Comparison of ENCODE assay signal across 8 cellular contexts in genomic region chr10:120850911-120851865, GRCh38. TPM values are rescaled to one million over a fixed set of nuclear protein-coding genes. Genes with fewer than 3 reads are reported as not detected.
DNase-seq lines count a peak whose midpoint lies in the region; ATAC-seq and TF ChIP-seq lines count a peak whose summit lies in the region.

TSS of gene WDR11 (plus strand) at chr10:120851362. CDS start at chr10:120851421, 59 bp downstream.

- peak within 1 kb of the TSS; percentile 66 for H3K27ac ChIP-seq in temporal lobe (ENCODE audit: low read depth, low read length)

- H3K4me1 Mint-ChIP-seq in activated naive CD8-positive, alpha-beta T cell (ENCODE audit: low read depth), result peaks cover 48% of the 10 kb centered on the region

- peak within 1 kb of the TSS; percentile 100 for H3K4me3 Mint-ChIP-seq in activated naive CD8-positive, alpha-beta T cell

- CTCF ChIA-PET in GM10248 (lab: Yijun Ruan, JAX), result interaction anchor here (1.6 to 2.7 kb wide), 2 partner anchors 9 to 11 kb away, joined by 4 to 8 read pairs; no protein-coding TSS in a partner anchor

- H3K4me3 ChIP-seq in NB4 (ENCODE audit: low read depth, low read length), result peak within 1 kb of the TSS; percentile 97

- peak; percentile 81 for DNase-seq in GM10248 (ENCODE audit: extremely low spot score)
- DNase-seq in NB4 (ENCODE audit: low read depth), result peak; percentile 94
- peak; percentile 84 for DNase-seq in SKM-1 (lab: John Stamatoyannopoulos, UW; ENCODE audit: unreplicated experiment)
- DNase-seq in glomerular visceral epithelial cell (ENCODE audit: extremely low spot score), result peak; percentile 93
- peak; percentile 57 for DNase-seq in omental fat pad (ENCODE audit: low spot score)

- POLR2A ChIA-PET in GM10248 (lab: Yijun Ruan, JAX), result interaction anchor here (0.5 kb wide), 1 partner anchor 16 kb away, joined by 4 read pairs; no protein-coding TSS in a partner anchor

- no peaks in the 10 kb centered on the region for H3K9me3 Mint-ChIP-seq in activated naive CD8-positive, alpha-beta T cell (ENCODE audit: low read depth)

- H3K27ac Mint-ChIP-seq in activated naive CD8-positive, alpha-beta T cell, result peak within 1 kb of the TSS; percentile 98

- no peaks in the 10 kb centered on the region for H3K27me3 Mint-ChIP-seq in activated naive CD8-positive, alpha-beta T cell

- peak; percentile 90 for TF ChIP-seq POLR2A in NB4 (IDR thresholded peaks at IDR 0.05; ENCODE audit: extremely low read depth, insufficient read length)

- ATAC-seq in HG02571 (IDR thresholded peaks at IDR 0.05; ENCODE audit: unreplicated experiment), result peak; percentile 97
- peak; percentile 100 for ATAC-seq in omental fat pad (ENCODE audit: low FRiP score)

- TF ChIP-seq CTCF in GM10248 (IDR thresholded peaks at IDR 0.05; ENCODE audit: control extremely low read depth, extremely low read depth, low read depth, missing control alignments) (no peak), NB4 (IDR thresholded peaks at IDR 0.05; ENCODE audit: low read depth, low read length) (no peak), omental fat pad (IDR thresholded peaks at IDR 0.05) (no peak)

- peaks cover 14% of the 10 kb centered on the region for H3K36me3 Mint-ChIP-seq in activated naive CD8-positive, alpha-beta T cell

RNA-seq across cellular contexts. Expression of gene WDR11, which starts in this region (rescaled TPM):
- total RNA-seq in omental fat pad, result 10 to 100 TPM; 43.3 to 63.2 (median 55.0) TPM
- total RNA-seq in temporal lobe, result 55.6 TPM

Comparison
In these comparisons a context has a peak if more than half of its experiments do, and no peak if none do; other contexts are left out.
1. Peak in every context shown above with its lines: DNase-seq, ATAC-seq, H3K4me3 ChIP-seq and H3K27ac ChIP-seq.